In genomic region chr18:61750840-61751668, GRCh38 we compare ENCODE assay signal across 20 cellular contexts.
DNase-seq lines count a peak whose midpoint lies in the region; ATAC-seq and TF ChIP-seq lines count a peak whose summit lies in the region.
"Had no signal": no experiment of that assay in that cellular context is flagged by ENCODE, and none has a peak within 500 bp of the region (broad histone marks: within the 10 kb centered on the region; RNA-seq: fewer than 3 reads in every experiment).

No MANE protein-coding gene starts in this region.

- H3K36me3 ChIP-seq in heart left ventricle (no peaks in the 10 kb centered on the region), mucosa of descending colon (ENCODE audit: low read depth) (no peaks in the 10 kb centered on the region)
- H3K36me3 ChIP-seq: SJSA1 had no signal

- DNase-seq in SHP77 (lab: John Stamatoyannopoulos, UW) (peak; percentile 12 to 16), SHP77 treated with DMSO at 0.1 percent for 48 hours (lab: John Stamatoyannopoulos, UW) (no peak), heart left ventricle (no peak), mucosa of descending colon (no peak), ureter (ENCODE audit: low spot score) (no peak)
- DNase-seq: Calu3; CD8-positive, alpha-beta memory T cell; KG1; NCI-H1092 treated with DMSO at 0.1 percent for 48 hours; NCI-H1436 treated with DMSO at 0.1 percent for 48 hours; NCI-H2029; NCI-H2227 treated with DMSO at 0.1 percent for 48 hours; NCI-H510A; NK-92 treated with Interleukin-12 subunit alpha and Interleukin-12 subunit beta, amount 100 ng/mL, for 24 hours had no signal

- H3K4me1 ChIP-seq in heart left ventricle (peaks cover 0 to 55% (median 16%) of the 10 kb centered on the region in 12 donors), mucosa of descending colon (ENCODE audit: low read depth) (peaks cover 9% of the 10 kb centered on the region)

- H3K27ac ChIP-seq in heart left ventricle, result peak overlapping the region in 1 of 12 donors; percentile 12
- H3K27ac ChIP-seq: C4-2B, RWPE1, SJSA1 had no signal

- H3K9me3 ChIP-seq in heart left ventricle (peaks cover 0 to 4% (median 0%) of the 10 kb centered on the region in 12 donors), mucosa of descending colon (no peaks in the 10 kb centered on the region)
- H3K9me3 ChIP-seq: SJSA1 had no signal

- TF ChIP-seq CTCF in heart left ventricle (IDR thresholded peaks at IDR 0.05), result no peak
- TF ChIP-seq CTCF in mucosa of descending colon (IDR thresholded peaks at IDR 0.05), result no peak

- TF ChIP-seq POLR2A in heart left ventricle (IDR thresholded peaks at IDR 0.05), result no peak

- peak; percentile 22 to 72 (median 54) for ATAC-seq in heart left ventricle
- peak; percentile 51 for ATAC-seq in mucosa of descending colon
- no peak for ATAC-seq in HG03521 (IDR thresholded peaks at IDR 0.05; ENCODE audit: unreplicated experiment)
- ATAC-seq in GM19035 (IDR thresholded peaks at IDR 0.05; ENCODE audit: unreplicated experiment), result no peak
- ATAC-seq: HCT116 had no signal

- no peak overlapping the region for H3K4me3 ChIP-seq in heart left ventricle
- H3K4me3 ChIP-seq in mucosa of descending colon, result no peak overlapping the region
- H3K4me3 ChIP-seq: SJSA1 had no signal

- H3K27me3 ChIP-seq in heart left ventricle, result no peaks in the 10 kb centered on the region
- H3K27me3 ChIP-seq: SJSA1 had no signal

- intact Hi-C loops in heart left ventricle (cut with DNase I) (no loop called here), mucosa of descending colon (cut with DNase I, micrococcal nuclease) (no loop called here)

- 52 to 71% (median 62%) methylated on average over 9 of the region's 9 CpGs for WGBS in heart left ventricle, 4 donors

Comparison
In these comparisons a context has a peak if more than half of its experiments do, and no peak if none do; other contexts are left out.
1. DNase-seq: peak in SHP77 (2 of 2); none in SHP77 treated with DMSO at 0.1 percent for 48 hours (single experiment), heart left ventricle (0 of 5), mucosa of descending colon (0 of 3) and ureter (single experiment).
2. ATAC-seq: peak in heart left ventricle (4 of 4) and mucosa of descending colon (single experiment); none in HG03521 (single experiment) and GM19035 (single experiment).